7 cellular contexts compared by ENCODE assay signal in genomic region chr5:73693573-73694061, GRCh38.
DNase-seq lines count a peak whose midpoint lies in the region; ATAC-seq, FAIRE-seq and TF ChIP-seq lines count a peak whose summit lies in the region.

No MANE protein-coding gene starts in this region.

- TF ChIP-seq RAD21 in HepG2 (CRISPR knock-in tag; IDR thresholded peaks at IDR 0.05) = peak; percentile 61; the same call in 1 of the 2 replicates

- WGBS in HepG2 (ENCODE audit: low lambda C conversion rate) = 10% methylated on average over 4 of the region's 4 CpGs

- H3K4me1 ChIP-seq in adipocyte (ENCODE audit: control insufficient read depth, insufficient read depth, low read length) (peaks cover 34% of the 10 kb centered on the region), HepG2 (ENCODE audit: insufficient read depth, low read length) (peaks cover 33% of the 10 kb centered on the region)

- TF ChIP-seq CTCF in HepG2 (CRISPR knock-in tag; IDR thresholded peaks at IDR 0.05) = peak; percentile 68

- intact Hi-C loops in HepG2 (cut with micrococcal nuclease; ENCODE audit: unreplicated experiment) = loop anchor here (1.0 to 5.0 kb wide), 4 partner anchors 66 to 102 kb away; partner anchors contain the start of gene ARHGEF28
- intact Hi-C loops in posterior vena cava (cut with DNase I) = no loop called here

- no peak for TF ChIP-seq POLR2A in HepG2 (IDR thresholded peaks at IDR 0.05; ENCODE audit: insufficient read depth in 1 of 2, low read depth in 2 of 2, low read length in 2 of 2)

- BruUV-seq in HepG2 (replicated peaks; lab: Mats Ljungman, UMichigan) = no TSS peak

- TF ChIP-seq EP300 in HepG2 (IDR thresholded peaks at IDR 0.05; ENCODE audit: low read depth in 2 of 2, low read length in 2 of 2) (no peak), HepG2 (CRISPR knock-in tag; IDR thresholded peaks at IDR 0.05; ENCODE audit: borderline replicate concordance) (no peak)

- H3K36me3 ChIP-seq in adipocyte (ENCODE audit: control insufficient read depth, insufficient read depth, low read length, severe bottlenecking) (no peaks in the 10 kb centered on the region), HepG2 (replicated peaks in 1 of 2; ENCODE audit: control insufficient read depth in 1 of 2, insufficient read depth in 2 of 2, low read length in 2 of 2) (peaks cover under 1 to 4% of the 10 kb centered on the region in 2 experiments; a peak in 2 of 5 replicates)

- H3K9ac ChIP-seq in adipocyte (ENCODE audit: low read length) (no peak overlapping the region), HepG2 (ENCODE audit: insufficient read depth, low read depth, low read length) (no peak overlapping the region)

- H2AFZ ChIP-seq in HepG2 (ENCODE audit: low read length) = no peak overlapping the region

- DNase-seq in adipocyte (ENCODE audit: low read depth) (peak; percentile 61), HepG2 (ENCODE audit: low spot score) (peak; percentile 56), mesenteric fat pad (ENCODE audit: low spot score) (no peak), posterior vena cava (ENCODE audit: low spot score) (no peak)

- no peaks in the 10 kb centered on the region for H3K9me3 ChIP-seq in adipocyte (ENCODE audit: control insufficient read depth, low read length)
- H3K9me3 ChIP-seq in HepG2 (ENCODE audit: low read length) = no peaks in the 10 kb centered on the region

- H4K20me1 ChIP-seq in HepG2 (ENCODE audit: insufficient read depth, low read length) = no peaks in the 10 kb centered on the region

- POLR2A ChIA-PET in HepG2 (lab: Yijun Ruan, JAX) = interaction anchor here (1.1 to 1.7 kb wide), 4 partner anchors 15 to 70 kb away, joined by 3 to 16 read pairs (median 7); no protein-coding TSS in a partner anchor

- H3K4me2 ChIP-seq in HepG2 (ENCODE audit: low read depth, low read length) = peak overlapping the region; percentile 69

- H3K27me3 ChIP-seq in adipocyte (replicated peaks; ENCODE audit: control insufficient read depth, insufficient read depth, low read length) (no peaks in the 10 kb centered on the region), HepG2 (ENCODE audit: control insufficient read depth in 1 of 2, insufficient read depth in 2 of 2, low read length in 2 of 2) (no peaks in the 10 kb centered on the region)

- CTCF ChIA-PET in HepG2 (lab: Yijun Ruan, JAX; ENCODE audit: low intra/inter-chr PET ratio, low total read pairs) = interaction anchor here (0.7 to 2.1 kb wide), 2 partner anchors 99 to 103 kb away, joined by 4 to 18 read pairs; no protein-coding TSS in a partner anchor

- H3K79me2 ChIP-seq in HepG2 (ENCODE audit: insufficient read depth, low read length) = peaks cover 3% of the 10 kb centered on the region

- H3K4me3 ChIP-seq in adipocyte (ENCODE audit: low read length) = no peak overlapping the region
- H3K4me3 ChIP-seq in HepG2 (replicated peaks in 1 of 3; ENCODE audit: insufficient read depth in 1 of 3, low read depth in 2 of 3, low read length in 3 of 3) = no peak overlapping the region

- peak; percentile 71 for FAIRE-seq in HepG2 (lab: Jason Lieb, UNC)

- ATAC-seq in GM18498 (IDR thresholded peaks at IDR 0.05; ENCODE audit: unreplicated experiment) = peak; percentile 24
- ATAC-seq in HG02943 (IDR thresholded peaks at IDR 0.05; ENCODE audit: low read depth, unreplicated experiment) = peak; percentile 21
- peak; percentile 87 for ATAC-seq in HepG2
- ATAC-seq in HG03469 (IDR thresholded peaks at IDR 0.05; ENCODE audit: unreplicated experiment) = no peak

- in situ Hi-C loops in HepG2 (cut with HindIII; ENCODE audit: extremely low pct_ligation_motif_present, low pct_unique_long_range_greater_than_20kb) = loop anchor here (10.0 kb wide), 1 partner anchor 99 kb away; no protein-coding TSS in a partner anchor

- H3K27ac ChIP-seq in HepG2 (ENCODE audit: extremely low read length, insufficient read depth, low read length) = peak overlapping the region; percentile 43

TF ChIP-seq in HepG2, 621 proteins besides CTCF, POLR2A, EP300 and RAD21 (continues in another document):
- TF ChIP-seq JUND (CRISPR knock-in tag; IDR thresholded peaks at IDR 0.05) (no peak), ATF4 (CRISPR knock-in tag; IDR thresholded peaks at IDR 0.05) (no peak), IKZF4 (CRISPR knock-in tag; IDR thresholded peaks at IDR 0.05; ENCODE audit: borderline replicate concordance, low read depth, not compliant biosample characterization) (peak; percentile 30), SMC3 (IDR thresholded peaks at IDR 0.05; ENCODE audit: low read length) (peak; percentile 81), ZNF749 (CRISPR knock-in tag; IDR thresholded peaks at IDR 0.05; ENCODE audit: borderline replicate concordance) (0 out of 2 replicates have a peak, but pooled peaks have one; percentile 33), ZNF816 (CRISPR knock-in tag; IDR thresholded peaks at IDR 0.05; ENCODE audit: borderline replicate concordance) (no peak), XRCC5 (optimal IDR thresholded peaks at IDR 0.05; ENCODE audit: low read length) (peak; percentile 29), ZNF33A (CRISPR knock-in tag; IDR thresholded peaks at IDR 0.05; ENCODE audit: borderline replicate concordance) (no peak), BATF2 (CRISPR knock-in tag; IDR thresholded peaks at IDR 0.05) (no peak), STAT6 (CRISPR knock-in tag; IDR thresholded peaks at IDR 0.05; ENCODE audit: borderline replicate concordance) (no peak), KLF15 (CRISPR knock-in tag; IDR thresholded peaks at IDR 0.05; ENCODE audit: borderline replicate concordance) (no peak), ETV5 (CRISPR knock-in tag; IDR thresholded peaks at IDR 0.05; ENCODE audit: borderline replicate concordance) (peak; percentile 13; the same call in 1 of the 2 replicates), ZNF225 (CRISPR knock-in tag; IDR thresholded peaks at IDR 0.05) (no peak), ZFX (CRISPR knock-in tag; IDR thresholded peaks at IDR 0.05; ENCODE audit: low read depth) (no peak), SOX5 (CRISPR knock-in tag; IDR thresholded peaks at IDR 0.05; ENCODE audit: borderline replicate concordance) (peak; percentile 73), ZBTB8A (CRISPR knock-in tag; IDR thresholded peaks at IDR 0.05; ENCODE audit: borderline replicate concordance, low read depth) (no peak), MYPOP (CRISPR knock-in tag; IDR thresholded peaks at IDR 0.05) (no peak), SYNCRIP (IDR thresholded peaks at IDR 0.05; ENCODE audit: insufficient read depth, low read depth, low read length) (no peak), ZKSCAN5 (CRISPR knock-in tag; IDR thresholded peaks at IDR 0.05) (no peak), TBX3 (IDR thresholded peaks at IDR 0.05; ENCODE audit: borderline replicate concordance) (no peak), ZNF7 (CRISPR knock-in tag; IDR thresholded peaks at IDR 0.05) (peak; percentile 78), ZNF382 (CRISPR knock-in tag; IDR thresholded peaks at IDR 0.05; ENCODE audit: borderline replicate concordance) (no peak), FOSL1 (CRISPR knock-in tag; IDR thresholded peaks at IDR 0.05; ENCODE audit: borderline replicate concordance) (no peak), TMF1 (CRISPR knock-in tag; IDR thresholded peaks at IDR 0.05; ENCODE audit: low read depth) (no peak), SAP130 (CRISPR knock-in tag; IDR thresholded peaks at IDR 0.05; ENCODE audit: low read depth) (peak; percentile 39), SNRNP70 (IDR thresholded peaks at IDR 0.05; ENCODE audit: low read depth, low read length) (no peak)

Comparison
In these comparisons a context has a peak if more than half of its experiments do, and no peak if none do; other contexts are left out.
1. DNase-seq: peak in adipocyte (single experiment) and HepG2 (single experiment); none in mesenteric fat pad (single experiment) and posterior vena cava (single experiment).